8 cellular contexts compared by ENCODE assay signal in the genomic region with DNA sequence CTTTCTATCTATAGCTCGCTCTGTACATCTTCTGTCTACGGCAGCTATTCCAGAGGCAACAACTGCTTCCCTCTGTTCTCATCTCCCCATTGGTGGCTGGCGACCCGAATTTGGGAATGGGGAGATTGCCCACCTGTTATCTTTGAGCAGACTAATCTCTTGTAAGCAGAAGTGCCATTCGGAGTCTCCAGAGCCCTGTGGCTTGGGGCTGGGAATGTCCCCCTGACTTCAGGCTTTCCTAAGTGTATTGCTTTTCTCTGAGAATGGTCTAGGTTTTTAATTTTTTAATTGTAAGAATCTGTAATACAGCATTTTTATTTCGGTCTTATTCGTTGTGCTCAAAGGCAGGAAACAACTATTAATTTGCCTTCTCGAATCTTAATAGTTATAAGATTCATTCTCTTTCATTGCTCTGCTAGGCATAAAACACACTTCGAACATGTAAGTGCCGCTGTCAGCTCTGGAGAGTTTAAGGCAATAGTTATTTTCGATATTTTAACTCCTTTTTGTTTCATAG. TPM values are rescaled to one million over a fixed set of nuclear protein-coding genes. Genes with fewer than 3 reads are reported as not detected.
A peak's percentile ranks its signal among the peaks of the same experiment; 100 is the strongest.
DNase-seq lines count a peak whose midpoint lies in the region; ATAC-seq and TF ChIP-seq lines count a peak whose summit lies in the region.

No MANE protein-coding gene starts in this region.

- no peaks in the 10 kb centered on the region for H3K9me3 Mint-ChIP-seq in T-helper 2 cell treated with Interferon-gamma antibody and Interleukin-4, amounts not matched to agents 5 μg/mL and 100 μg/mL, for 36 hours
- no peaks in the 10 kb centered on the region for H3K9me3 Mint-ChIP-seq in activated CD8-positive, alpha-beta T cell treated with anti-CD3 and anti-CD28 coated beads for 36 hours

- CTCF ChIA-PET in activated CD8-positive, alpha-beta T cell treated with anti-CD3 and anti-CD28 coated beads for 36 hours (lab: Charles Lee) = interaction anchor here (1.3 kb wide), 1 partner anchor 8 kb away, joined by 3 read pairs; no protein-coding TSS in a partner anchor

- intact Hi-C loops in activated CD8-positive, alpha-beta T cell treated with anti-CD3 and anti-CD28 coated beads for 36 hours (cut with micrococcal nuclease) = no loop called here

- peaks cover 12% of the 10 kb centered on the region for H3K36me3 Mint-ChIP-seq in T-helper 2 cell treated with Interferon-gamma antibody and Interleukin-4, amounts not matched to agents 5 μg/mL and 100 μg/mL, for 36 hours (ENCODE audit: low read depth)
- peaks cover 17% of the 10 kb centered on the region for H3K36me3 Mint-ChIP-seq in activated CD8-positive, alpha-beta T cell treated with anti-CD3 and anti-CD28 coated beads for 36 hours (ENCODE audit: low read depth)

- peak overlapping the region; percentile 96 for H3K4me3 Mint-ChIP-seq in T-helper 2 cell treated with Interferon-gamma antibody and Interleukin-4, amounts not matched to agents 5 μg/mL and 100 μg/mL, for 36 hours
- peak overlapping the region; percentile 95 for H3K4me3 Mint-ChIP-seq in activated CD8-positive, alpha-beta T cell treated with anti-CD3 and anti-CD28 coated beads for 36 hours

- POLR2A ChIA-PET in activated CD8-positive, alpha-beta T cell treated with anti-CD3 and anti-CD28 coated beads for 36 hours (lab: Charles Lee) = interaction anchor here (1.5 kb wide), 1 partner anchor 65 kb away, joined by 4 read pairs; no protein-coding TSS in a partner anchor

- H3K27ac Mint-ChIP-seq in T-helper 2 cell treated with Interferon-gamma antibody and Interleukin-4, amounts not matched to agents 5 μg/mL and 100 μg/mL, for 36 hours = peak overlapping the region; percentile 86
- peak overlapping the region; percentile 91 for H3K27ac Mint-ChIP-seq in activated CD8-positive, alpha-beta T cell treated with anti-CD3 and anti-CD28 coated beads for 36 hours

- H3K4me3 ChIP-seq in right atrium auricular region (peak overlapping the region; percentile 67 to 75), skeletal muscle cell (ENCODE audit: low read depth, low read length) (peak overlapping the region; percentile 81)

- no peak for TF ChIP-seq CTCF in activated CD8-positive, alpha-beta T cell treated with anti-CD3 and anti-CD28 coated beads for 36 hours (IDR thresholded peaks at IDR 0.05)
- TF ChIP-seq CTCF in right atrium auricular region (IDR thresholded peaks at IDR 0.05) = no peak

- H3K4me1 ChIP-seq in right atrium auricular region = peaks cover 0 to 23% of the 10 kb centered on the region in 2 donors

- no peaks in the 10 kb centered on the region for H3K27me3 ChIP-seq in right atrium auricular region

- DNase-seq in T-helper 2 cell treated with Interferon-gamma antibody and Interleukin-4, amounts not matched to agents 5 μg/mL and 100 μg/mL, for 36 hours (ENCODE audit: low spot score) = no peak
- DNase-seq in T-helper 2 cell (no peak), right atrium auricular region (ENCODE audit: low spot score) (no peak), skeletal muscle cell (ENCODE audit: low read depth) (no peak), NCI-H748 (lab: John Stamatoyannopoulos, UW; ENCODE audit: unreplicated experiment) (no peak)
- DNase-seq in activated CD8-positive, alpha-beta T cell treated with anti-CD3 and anti-CD28 coated beads for 36 hours = no peak
- no peak for DNase-seq in NK-92 treated with Interleukin-12 subunit alpha and Interleukin-12 subunit beta, amount 100 ng/mL, for 24 hours (lab: John Stamatoyannopoulos, UW)

- no peaks in the 10 kb centered on the region for H3K27me3 Mint-ChIP-seq in T-helper 2 cell treated with Interferon-gamma antibody and Interleukin-4, amounts not matched to agents 5 μg/mL and 100 μg/mL, for 36 hours (ENCODE audit: low read depth)
- no peaks in the 10 kb centered on the region for H3K27me3 Mint-ChIP-seq in activated CD8-positive, alpha-beta T cell treated with anti-CD3 and anti-CD28 coated beads for 36 hours

- peaks cover 4% of the 10 kb centered on the region for H3K36me3 ChIP-seq in right atrium auricular region

- H3K27ac ChIP-seq in right atrium auricular region = peak overlapping the region; percentile 88 to 91

- no peaks in the 10 kb centered on the region for H3K9me3 ChIP-seq in right atrium auricular region

- peak; percentile 4 for ATAC-seq in HG03108 (IDR thresholded peaks at IDR 0.05; ENCODE audit: unreplicated experiment)
- ATAC-seq in activated CD8-positive, alpha-beta T cell treated with anti-CD3 and anti-CD28 coated beads for 36 hours = no peak

- peaks cover 24% of the 10 kb centered on the region for H3K4me1 Mint-ChIP-seq in T-helper 2 cell treated with Interferon-gamma antibody and Interleukin-4, amounts not matched to agents 5 μg/mL and 100 μg/mL, for 36 hours (ENCODE audit: low read depth)
- H3K4me1 Mint-ChIP-seq in activated CD8-positive, alpha-beta T cell treated with anti-CD3 and anti-CD28 coated beads for 36 hours (ENCODE audit: low read depth) = peaks cover 25% of the 10 kb centered on the region

RNA-seq across cellular contexts. Expression of a gene that starts 0.4 kb away (rescaled TPM):
- total RNA-seq in activated CD8-positive, alpha-beta T cell treated with anti-CD3 and anti-CD28 coated beads for 36 hours = 10 to 100 TPM; 14.2 to 14.5 TPM
- 10 to 100 TPM; 20.2 to 45.4 TPM for total RNA-seq in right atrium auricular region
